In the genomic region with DNA sequence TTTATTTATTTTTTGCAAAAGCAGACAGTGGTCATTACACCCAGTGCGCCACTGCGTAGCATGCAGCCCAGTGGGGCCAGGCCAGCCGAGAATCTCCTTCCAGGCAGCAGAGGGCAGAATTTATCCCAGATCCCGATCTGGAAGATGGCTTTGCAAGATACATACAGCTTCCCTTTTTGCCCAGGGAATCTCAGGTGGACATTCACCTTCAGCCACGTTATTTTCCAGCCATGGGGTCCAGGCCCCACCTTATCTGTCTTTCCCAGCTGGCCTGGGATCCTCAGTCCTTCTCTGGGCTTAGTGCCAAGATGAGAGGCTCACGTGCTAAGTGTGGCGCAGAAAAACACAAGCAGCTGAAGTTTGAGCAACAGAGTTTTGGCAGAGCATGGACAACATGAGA, we compare ENCODE assay signal across 9 cellular contexts.
DNase-seq lines count a peak whose midpoint lies in the region; ATAC-seq, FAIRE-seq and TF ChIP-seq lines count a peak whose summit lies in the region.
"Had no signal": no experiment of that assay in that cellular context is flagged by ENCODE, and none has a peak within 500 bp of the region (broad histone marks: within the 10 kb centered on the region; RNA-seq: fewer than 3 reads in every experiment).

No MANE protein-coding gene starts in this region.

- H3K4me3 Mint-ChIP-seq in H9 (no peak overlapping the region), HFFc6 (no peak overlapping the region)
- no peak overlapping the region for H3K4me3 Mint-ChIP-seq in activated naive CD8-positive, alpha-beta T cell treated with anti-CD3 and anti-CD28 coated beads for 36 hours

- H3K4me3 ChIP-seq in A549: no peak overlapping the region
- no peak overlapping the region for H3K4me3 ChIP-seq in GM12878
- no peak overlapping the region for H3K4me3 ChIP-seq in HepG2 (replicated peaks in 1 of 3; ENCODE audit: insufficient read depth in 1 of 3, low read depth in 2 of 3, low read length in 3 of 3)

- no peak overlapping the region for H2AFZ ChIP-seq in H9 (ENCODE audit: low read length)
- no peak overlapping the region for H2AFZ ChIP-seq in GM12878 (ENCODE audit: control insufficient read depth, low read depth, low read length)
- H2AFZ ChIP-seq in HepG2 (ENCODE audit: low read length): no peak overlapping the region

- TF ChIP-seq POLR2A in A549 (IDR thresholded peaks at IDR 0.05; ENCODE audit: low read length) (no peak), GM12878 (IDR thresholded peaks at IDR 0.05; ENCODE audit: low read depth, low read length) (no peak), HepG2 (IDR thresholded peaks at IDR 0.05; ENCODE audit: insufficient read depth in 1 of 2, low read depth in 2 of 2, low read length in 2 of 2) (no peak)

- no peak overlapping the region for H3K9ac ChIP-seq in H9 (ENCODE audit: extremely low read depth, insufficient read length, low read length)
- no peak overlapping the region for H3K9ac ChIP-seq in GM12878 (ENCODE audit: control insufficient read depth, insufficient read depth, low read length)
- no peak overlapping the region for H3K9ac ChIP-seq in HepG2 (ENCODE audit: insufficient read depth, low read depth, low read length)

- RAD21 ChIA-PET in GM12878 (lab: Charles Lee; ENCODE audit: unreplicated experiment): interaction anchor here (1.3 to 1.4 kb wide), 2 partner anchors 49 to 51 kb away, joined by 3 to 6 read pairs; no protein-coding TSS in a partner anchor

- H2BK12ac ChIP-seq in H9 (ENCODE audit: insufficient read length, low read depth, low read length): no peak overlapping the region

- no peak for FAIRE-seq in A549 (lab: Jason Lieb, UNC)
- FAIRE-seq in GM12878 (lab: Jason Lieb, UNC): no peak
- FAIRE-seq in HepG2 (lab: Jason Lieb, UNC): peak; percentile 21

- SMC1A ChIA-PET in GM12878 (lab: Charles Lee; ENCODE audit: uncharacterized antibody, unreplicated experiment): interaction anchor here (0.6 to 1.6 kb wide), 3 partner anchors 11 to 46 kb away, joined by 3 to 5 read pairs (median 3); no protein-coding TSS in a partner anchor

- H3K27me3 Mint-ChIP-seq in H9 (ENCODE audit: low read depth): peaks cover 9% of the 10 kb centered on the region
- H3K27me3 Mint-ChIP-seq in activated naive CD8-positive, alpha-beta T cell treated with anti-CD3 and anti-CD28 coated beads for 36 hours: no peaks in the 10 kb centered on the region
- H3K27me3 Mint-ChIP-seq in HFFc6 (ENCODE audit: insufficient read depth): no peaks in the 10 kb centered on the region

- ATAC-seq in A549 (peak; percentile 81 to 85; a peak in 5 of 6 replicates), GM12878 (no peak), HepG2 (peak; percentile 62; the same call in 2 of the 3 replicates)

- H3K79me1 ChIP-seq in H9 (ENCODE audit: insufficient read depth, low read depth, low read length, poor library complexity, severe bottlenecking): no peaks in the 10 kb centered on the region

- no peak overlapping the region for H4K8ac ChIP-seq in H9 (replicated peaks; ENCODE audit: insufficient read length, low read depth, low read length)

- no peak overlapping the region for H3K27ac Mint-ChIP-seq in H9
- H3K27ac Mint-ChIP-seq in activated naive CD8-positive, alpha-beta T cell treated with anti-CD3 and anti-CD28 coated beads for 36 hours: no peak overlapping the region
- no peak overlapping the region for H3K27ac Mint-ChIP-seq in HFFc6

- H3K56ac ChIP-seq in H9 (ENCODE audit: insufficient read length, low read depth, low read length): no peak overlapping the region

- peaks cover 7 to 10% of the 10 kb centered on the region in 2 experiments for H3K4me1 Mint-ChIP-seq in H9
- H3K4me1 Mint-ChIP-seq in activated naive CD8-positive, alpha-beta T cell treated with anti-CD3 and anti-CD28 coated beads for 36 hours: no peaks in the 10 kb centered on the region
- no peaks in the 10 kb centered on the region for H3K4me1 Mint-ChIP-seq in HFFc6 (ENCODE audit: low read depth)

- H3K36me3 Mint-ChIP-seq in H9 (ENCODE audit: insufficient read depth in 1 of 3, low read depth in 3 of 3) (peaks cover 0 to 6% (median 0%) of the 10 kb centered on the region in 3 experiments; a peak in 2 of 7 replicates), HFFc6 (ENCODE audit: low read depth) (no peaks in the 10 kb centered on the region; the same call in 1 of the 2 replicates)
- no peaks in the 10 kb centered on the region for H3K36me3 Mint-ChIP-seq in activated naive CD8-positive, alpha-beta T cell treated with anti-CD3 and anti-CD28 coated beads for 36 hours

- TF ChIP-seq CTCF in A549 (IDR thresholded peaks at IDR 0.05) (no peak; the same call in 2 of the 3 replicates), H9 (conservative IDR thresholded peaks at IDR 0.05) (peak; percentile 65), GM12878 (IDR thresholded peaks at IDR 0.05 in 2 of 3, conservative IDR thresholded peaks at IDR 0.05 in 1 of 3; ENCODE audit: control insufficient read depth in 2 of 3, extremely low read depth in 1 of 3, insufficient read depth in 1 of 3, low read depth in 3 of 3, low read length in 3 of 3) (no peak; a peak in 1 of 6 replicates), HepG2 (CRISPR knock-in tag; IDR thresholded peaks at IDR 0.05) (peak; percentile 47), HFFc6 (IDR thresholded peaks at IDR 0.05) (no peak)

- no peak overlapping the region for H2BK5ac ChIP-seq in H9 (ENCODE audit: insufficient read length, low read length)

- H3K9me3 Mint-ChIP-seq in H9: no peaks in the 10 kb centered on the region; a peak in 1 of 5 replicates
- H3K9me3 Mint-ChIP-seq in activated naive CD8-positive, alpha-beta T cell treated with anti-CD3 and anti-CD28 coated beads for 36 hours: no peaks in the 10 kb centered on the region
- peaks cover 58% of the 10 kb centered on the region for H3K9me3 Mint-ChIP-seq in HFFc6

- H3K4me2 ChIP-seq in A549 (peak overlapping the region; percentile 41; the same call in 2 of the 3 replicates), H9 (ENCODE audit: insufficient read depth, insufficient read length, low read length) (no peak overlapping the region), GM12878 (ENCODE audit: control insufficient read depth, insufficient read depth) (no peak overlapping the region), HepG2 (ENCODE audit: low read depth, low read length) (no peak overlapping the region)

- H3K23ac ChIP-seq in H9 (ENCODE audit: insufficient read length, low read depth, low read length): no peak overlapping the region

- no peak overlapping the region for H3K27ac ChIP-seq in A549
- H3K27ac ChIP-seq in H9 (ENCODE audit: insufficient read length, low read depth, low read length): no peak overlapping the region
- H3K27ac ChIP-seq in GM12878 (ENCODE audit: control insufficient read depth, insufficient read depth): no peak overlapping the region
- H3K27ac ChIP-seq in HepG2 (ENCODE audit: extremely low read length, insufficient read depth, low read length): no peak overlapping the region

- in situ Hi-C loops in GM12878 (cut with MboI): no loop called here
- in situ Hi-C loops in HepG2 (cut with HindIII; ENCODE audit: extremely low pct_ligation_motif_present, low pct_unique_long_range_greater_than_20kb): no loop called here

- TF ChIP-seq RAD21 in A549 (conservative IDR thresholded peaks at IDR 0.05 in 1 of 2, IDR thresholded peaks at IDR 0.05 in 1 of 2) (peak in 1 of 2 experiments; percentile 22; a peak in 2 of 5 replicates), GM12878 (IDR thresholded peaks at IDR 0.05; ENCODE audit: insufficient read depth, low read depth, low read length) (peak; percentile 42), HepG2 (CRISPR knock-in tag; IDR thresholded peaks at IDR 0.05) (no peak)

- DNase-seq in A549 (ENCODE audit: low read depth in 1 of 2, low spot score in 1 of 2) (peak; percentile 30 to 31), H9 (no peak), GM12878 (ENCODE audit: low read depth, low spot score) (no peak), HepG2 (ENCODE audit: low spot score) (no peak), NOMO-1 (lab: John Stamatoyannopoulos, UW; ENCODE audit: unreplicated experiment in 2 of 2) (no peak), HFFc6 (no peak)
- no peak for DNase-seq in activated T-cell treated with anti-CD3 and anti-CD28 coated beads, Interleukin-2, amount 50 U/mL, for 48 hours
- no peak for DNase-seq in activated naive CD8-positive, alpha-beta T cell treated with anti-CD3 and anti-CD28 coated beads for 36 hours
- DNase-seq: effector CD4-positive, alpha-beta T cell had no signal

- H2BK15ac ChIP-seq in H9 (ENCODE audit: low read depth, low read length): no peak overlapping the region

- H4K20me1 ChIP-seq in H9 (ENCODE audit: control insufficient read depth, insufficient read depth, insufficient read length) (no peaks in the 10 kb centered on the region), GM12878 (ENCODE audit: control insufficient read depth, insufficient read depth) (no peaks in the 10 kb centered on the region), HepG2 (ENCODE audit: insufficient read depth, low read length) (no peaks in the 10 kb centered on the region)

- POLR2A ChIA-PET in A549 (lab: Yijun Ruan, JAX) (no interaction called here), GM12878 (lab: Charles Lee) (no interaction called here), HepG2 (lab: Yijun Ruan, JAX) (no interaction called here)

- H4K91ac ChIP-seq in H9 (ENCODE audit: insufficient read length, low read depth, low read length): no peak overlapping the region

- no peak overlapping the region for H3T11ph ChIP-seq in H9 (ENCODE audit: low read length)

- no peak overlapping the region for H4K5ac ChIP-seq in H9 (ENCODE audit: insufficient read length, low read depth, low read length)

- no peak overlapping the region for H2AK5ac ChIP-seq in H9 (ENCODE audit: insufficient read length, low read length)

- H3K79me2 ChIP-seq in H9 (ENCODE audit: insufficient read depth, low read length) (no peaks in the 10 kb centered on the region), GM12878 (ENCODE audit: control insufficient read depth, insufficient read depth, low read length) (no peaks in the 10 kb centered on the region), HepG2 (ENCODE audit: insufficient read depth, low read length) (no peaks in the 10 kb centered on the region)

- H3K27me3 ChIP-seq in H9 (ENCODE audit: insufficient read depth, low read length) (no peaks in the 10 kb centered on the region), GM12878 (replicated peaks in 1 of 2; ENCODE audit: control insufficient read depth in 2 of 2, insufficient read depth in 2 of 2, low read length in 1 of 2) (no peaks in the 10 kb centered on the region), HepG2 (ENCODE audit: control insufficient read depth in 1 of 2, insufficient read depth in 2 of 2, low read length in 2 of 2) (0 out of 5 replicates have a peak, but pooled peaks cover 0 to 1% of the 10 kb centered on the region in 2 experiments)

- no peaks in the 10 kb centered on the region for H3K23me2 ChIP-seq in H9 (ENCODE audit: insufficient read length, low read depth, low read length, poor library complexity, severe bottlenecking)

- BruUV-seq in GM12878 (replicated peaks; lab: Mats Ljungman, UMichigan) (no TSS peak), HepG2 (replicated peaks; lab: Mats Ljungman, UMichigan) (no TSS peak)

- H2BK20ac ChIP-seq in H9 (ENCODE audit: low read depth, low read length, poor library complexity, severe bottlenecking): no peak overlapping the region

- intact Hi-C loops in GM12878 (cut with micrococcal nuclease; ENCODE audit: unreplicated experiment) (no loop called here), HepG2 (cut with micrococcal nuclease; ENCODE audit: unreplicated experiment) (no loop called here)

- H3K9me3 ChIP-seq in A549 (no peaks in the 10 kb centered on the region), H9 (ENCODE audit: control insufficient read depth, low read depth, low read length) (no peaks in the 10 kb centered on the region), GM12878 (replicated peaks; ENCODE audit: control insufficient read depth, insufficient read depth, low read length) (no peaks in the 10 kb centered on the region), HepG2 (ENCODE audit: low read length) (no peaks in the 10 kb centered on the region)

- WGBS in A549 (ENCODE audit: missing lambda C conversion rate): 19% methylated on average over 7 of the region's 7 CpGs
- no CpG with 5 or more reads among the region's 7 CpGs for WGBS in H9 (ENCODE audit: extremely low coverage, insufficient read length, low lambda C conversion rate)
- 43% methylated on average over 7 of the region's 7 CpGs for WGBS in GM12878 (ENCODE audit: insufficient coverage, insufficient replicate concordance, low lambda C conversion rate, missing lambda C conversion rate)
- WGBS in HepG2 (ENCODE audit: low lambda C conversion rate): 47% methylated on average over 6 of the region's 7 CpGs

- H3K4ac ChIP-seq in H9 (ENCODE audit: low read depth, low read length): no peak overlapping the region

- no peak overlapping the region for H3K18ac ChIP-seq in H9 (ENCODE audit: insufficient read length, low read depth, low read length)

- TF ChIP-seq EP300 in A549 (IDR thresholded peaks at IDR 0.05) (no peak), GM12878 (IDR thresholded peaks at IDR 0.05; ENCODE audit: borderline replicate concordance in 1 of 2, control insufficient read depth in 1 of 2, low read depth in 2 of 2, low read length in 2 of 2) (no peak), HepG2 (IDR thresholded peaks at IDR 0.05; ENCODE audit: low read depth in 2 of 2, low read length in 2 of 2) (no peak), HepG2 (CRISPR knock-in tag; IDR thresholded peaks at IDR 0.05; ENCODE audit: borderline replicate concordance) (no peak)

- H3K4me1 ChIP-seq in A549 (no peaks in the 10 kb centered on the region), H9 (ENCODE audit: insufficient read depth, low read length) (no peaks in the 10 kb centered on the region), GM12878 (ENCODE audit: control insufficient read depth, insufficient read depth, low read length) (no peaks in the 10 kb centered on the region), HepG2 (ENCODE audit: insufficient read depth, low read length) (no peaks in the 10 kb centered on the region)

- no peaks in the 10 kb centered on the region for H3K36me3 ChIP-seq in GM12878 (ENCODE audit: control insufficient read depth in 2 of 2, insufficient read depth in 2 of 2, low read length in 1 of 2)
- no peaks in the 10 kb centered on the region for H3K36me3 ChIP-seq in HepG2 (replicated peaks in 1 of 2; ENCODE audit: control insufficient read depth in 1 of 2, insufficient read depth in 2 of 2, low read length in 2 of 2)

- no peak overlapping the region for H2BK120ac ChIP-seq in H9 (ENCODE audit: low read depth, low read length, poor library complexity, severe bottlenecking)

- no peak overlapping the region for H3K14ac ChIP-seq in H9 (ENCODE audit: insufficient read depth, low read length)

- CTCF ChIA-PET in A549 (lab: Yijun Ruan, JAX): interaction anchor here (0.6 kb wide), 1 partner anchor 348 kb away, joined by 5 read pairs; no protein-coding TSS in a partner anchor
- CTCF ChIA-PET in GM12878 (lab: Yijun Ruan, JAX): interaction anchor here (1.0 to 2.1 kb wide), 8 partner anchors 14 to 79 kb away, joined by 3 to 10 read pairs (median 5); no protein-coding TSS in a partner anchor
- CTCF ChIA-PET in HepG2 (lab: Yijun Ruan, JAX; ENCODE audit: low intra/inter-chr PET ratio, low total read pairs): no interaction called here

Comparison
In these comparisons a context has a peak if more than half of its experiments do, and no peak if none do; other contexts are left out.
1. DNase-seq: peak in A549 (2 of 2); none in H9 (single experiment), GM12878 (single experiment), HepG2 (single experiment), NOMO-1 (0 of 2), activated T-cell treated with anti-CD3 and anti-CD28 coated beads, Interleukin-2, amount 50 U/mL, for 48 hours (0 of 2), activated naive CD8-positive, alpha-beta T cell treated with anti-CD3 and anti-CD28 coated beads for 36 hours (single experiment) and HFFc6 (single experiment).
2. CTCF ChIP-seq: peak in H9 (single experiment) and HepG2 (single experiment); none in A549 (single experiment), GM12878 (0 of 3) and HFFc6 (single experiment).